10 cellular contexts compared by ENCODE assay signal in the genomic region with DNA sequence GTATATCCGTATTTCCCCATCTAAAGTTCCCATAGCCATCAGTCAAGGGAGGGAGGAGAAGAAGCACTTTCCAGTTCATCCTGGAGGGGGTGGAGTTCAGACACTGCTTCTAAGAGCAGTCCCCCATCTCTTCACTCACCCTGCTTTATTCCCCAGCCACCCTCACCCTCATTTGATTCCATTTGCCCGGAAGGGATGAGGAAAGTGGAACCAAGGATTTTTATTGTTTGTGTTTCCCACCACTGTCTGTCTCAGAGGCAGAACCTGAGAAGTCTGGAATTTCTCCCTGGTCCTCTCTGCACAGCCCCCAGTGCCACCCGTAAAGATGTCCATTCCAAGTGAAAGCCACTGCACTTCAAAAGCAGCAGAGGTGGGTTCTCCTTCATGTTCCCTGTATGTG.
DNase-seq lines count a peak whose midpoint lies in the region; ATAC-seq, FAIRE-seq and TF ChIP-seq lines count a peak whose summit lies in the region.
"Had no signal": no experiment of that assay in that cellular context is flagged by ENCODE, and none has a peak within 500 bp of the region (broad histone marks: within the 10 kb centered on the region; RNA-seq: fewer than 3 reads in every experiment).

No MANE protein-coding gene starts in this region.

- 4% methylated on average over 3 of the region's 3 CpGs for WGBS in A549 (ENCODE audit: missing lambda C conversion rate)

- no peak for TF ChIP-seq POLR2A in A549 (IDR thresholded peaks at IDR 0.05; ENCODE audit: low read length)

- peak overlapping the region; percentile 82 for H3K4me2 ChIP-seq in A549

- peak; percentile 45 to 54 for TF ChIP-seq RAD21 in A549 (conservative IDR thresholded peaks at IDR 0.05 in 1 of 2, IDR thresholded peaks at IDR 0.05 in 1 of 2)

- CTCF ChIA-PET in A549 (lab: Yijun Ruan, JAX) = interaction anchor here (0.6 to 3.8 kb wide), 23 partner anchors 8 to 1222 kb away, joined by 3 to 28 read pairs (median 4); a partner anchor contains a TSS

- H3K9me3 ChIP-seq in A549 (no peaks in the 10 kb centered on the region), HUES6 (ENCODE audit: control insufficient read depth, insufficient read depth, low read depth, low read length) (no peaks in the 10 kb centered on the region), muscle layer of duodenum (ENCODE audit: control insufficient read depth in 1 of 2, low read length in 2 of 2) (no peaks in the 10 kb centered on the region)

- no peak overlapping the region for H3K4me3 ChIP-seq in A549
- no peak overlapping the region for H3K4me3 ChIP-seq in HUES6 (ENCODE audit: low read depth, low read length)
- H3K4me3 ChIP-seq in coronary artery = no peak overlapping the region
- H3K4me3 ChIP-seq in muscle layer of duodenum (ENCODE audit: low read depth in 1 of 2, low read length in 2 of 2) = no peak overlapping the region

- no peak for FAIRE-seq in A549 (lab: Jason Lieb, UNC)

- ATAC-seq in A549 (peak; percentile 52 to 70), GM19463 (IDR thresholded peaks at IDR 0.05; ENCODE audit: unreplicated experiment) (no peak), GM21737 (IDR thresholded peaks at IDR 0.05; ENCODE audit: unreplicated experiment) (no peak), HG03045 (IDR thresholded peaks at IDR 0.05; ENCODE audit: unreplicated experiment) (no peak), HG02938 (IDR thresholded peaks at IDR 0.05; ENCODE audit: unreplicated experiment) (no peak)

- H3K36me3 ChIP-seq in HUES6 (ENCODE audit: control insufficient read depth, insufficient read depth, low read length) (no peaks in the 10 kb centered on the region), muscle layer of duodenum (ENCODE audit: control insufficient read depth in 1 of 2, insufficient read depth in 2 of 2, low read length in 2 of 2) (peaks cover 0 to 6% of the 10 kb centered on the region in 2 donors)

- DNase-seq in A549 (ENCODE audit: low read depth in 1 of 2, low spot score in 1 of 2) = peak; percentile 72 to 86
- no peak for DNase-seq in coronary artery (ENCODE audit: low spot score)
- DNase-seq: naive B cell, NCI-H345 had no signal

- POLR2A ChIA-PET in A549 (lab: Yijun Ruan, JAX) = interaction anchor here (0.7 to 7.6 kb wide), 5 partner anchors 13 to 134 kb away, joined by 3 to 107 read pairs (median 5); a partner anchor contains a TSS

- peaks cover 92% of the 10 kb centered on the region for H3K4me1 ChIP-seq in A549
- H3K4me1 ChIP-seq in HUES6 (ENCODE audit: control insufficient read depth, insufficient read depth, low read length) = peaks cover 41% of the 10 kb centered on the region
- peaks cover 0 to 25% of the 10 kb centered on the region in 2 donors for H3K4me1 ChIP-seq in muscle layer of duodenum (ENCODE audit: control insufficient read depth in 1 of 2, insufficient read depth in 2 of 2, low read length in 2 of 2)

- TF ChIP-seq CTCF in A549 (IDR thresholded peaks at IDR 0.05) (peak; percentile 34; the same call in 2 of the 3 replicates), coronary artery (IDR thresholded peaks at IDR 0.05) (no peak)

- H3K27me3 ChIP-seq in HUES6 (ENCODE audit: control insufficient read depth, insufficient read depth, low read length) (no peaks in the 10 kb centered on the region), muscle layer of duodenum (ENCODE audit: low read depth, low read length) (no peaks in the 10 kb centered on the region)

- H3K27ac ChIP-seq in A549 (peak overlapping the region; percentile 96 to 99), HUES6 (ENCODE audit: low read depth, low read length) (peak overlapping the region; percentile 16; the same call in 1 of the 2 replicates), coronary artery (peak overlapping the region; percentile 76 to 77), muscle layer of duodenum (ENCODE audit: low read length) (peak overlapping the region; percentile 85)

- peak overlapping the region; percentile 33 for H3K9ac ChIP-seq in HUES6 (ENCODE audit: low read length)

- no peak; a peak in 1 of 5 replicates for TF ChIP-seq EP300 in A549 (IDR thresholded peaks at IDR 0.05)

TF ChIP-seq in A549, 52 proteins besides CTCF, POLR2A, EP300 and RAD21:
- TF ChIP-seq CHD4 (IDR thresholded peaks at IDR 0.05; ENCODE audit: borderline replicate concordance) (no peak), HOXB13 (CRISPR knock-in tag; IDR thresholded peaks at IDR 0.05; ENCODE audit: low read depth) (0 out of 2 replicates have a peak, but pooled peaks have one; percentile 20), BHLHE40 (IDR thresholded peaks at IDR 0.05; ENCODE audit: low read depth, low read length) (no peak), ZNF302 (CRISPR knock-in tag; IDR thresholded peaks at IDR 0.05) (no peak), GATA3 (IDR thresholded peaks at IDR 0.05; ENCODE audit: borderline replicate concordance) (no peak), SMC3 (IDR thresholded peaks at IDR 0.05) (peak; percentile 51; the same call in 2 of the 3 replicates), ZSCAN20 (CRISPR knock-in tag; IDR thresholded peaks at IDR 0.05) (no peak), HDAC2 (IDR thresholded peaks at IDR 0.05) (no peak), NFE2L2 (conservative IDR thresholded peaks at IDR 0.05; ENCODE audit: low read length) (no peak), CHD2 (IDR thresholded peaks at IDR 0.05; ENCODE audit: low read length, partially characterized antibody) (no peak), FOXS1 (CRISPR knock-in tag; IDR thresholded peaks at IDR 0.05) (no peak), HOXB5 (CRISPR knock-in tag; IDR thresholded peaks at IDR 0.05) (peak; percentile 14; the same call in 1 of the 2 replicates), RNF2 (IDR thresholded peaks at IDR 0.05; ENCODE audit: borderline replicate concordance, low read depth) (no peak)
- TF ChIP-seq, protein P1, sequence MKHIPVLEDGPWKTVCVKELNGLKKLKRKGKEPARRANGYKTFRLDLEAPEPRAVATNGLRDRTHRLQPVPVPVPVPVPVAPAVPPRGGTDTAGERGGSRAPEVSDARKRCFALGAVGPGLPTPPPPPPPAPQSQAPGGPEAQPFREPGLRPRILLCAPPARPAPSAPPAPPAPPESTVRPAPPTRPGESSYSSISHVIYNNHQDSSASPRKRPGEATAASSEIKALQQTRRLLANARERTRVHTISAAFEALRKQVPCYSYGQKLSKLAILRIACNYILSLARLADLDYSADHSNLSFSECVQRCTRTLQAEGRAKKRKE (CRISPR knock-in tag; IDR thresholded peaks at IDR 0.05; ENCODE audit: low read depth) = peak; percentile 64; the same call in 1 of the 2 replicates
- TF ChIP-seq, protein P2, sequence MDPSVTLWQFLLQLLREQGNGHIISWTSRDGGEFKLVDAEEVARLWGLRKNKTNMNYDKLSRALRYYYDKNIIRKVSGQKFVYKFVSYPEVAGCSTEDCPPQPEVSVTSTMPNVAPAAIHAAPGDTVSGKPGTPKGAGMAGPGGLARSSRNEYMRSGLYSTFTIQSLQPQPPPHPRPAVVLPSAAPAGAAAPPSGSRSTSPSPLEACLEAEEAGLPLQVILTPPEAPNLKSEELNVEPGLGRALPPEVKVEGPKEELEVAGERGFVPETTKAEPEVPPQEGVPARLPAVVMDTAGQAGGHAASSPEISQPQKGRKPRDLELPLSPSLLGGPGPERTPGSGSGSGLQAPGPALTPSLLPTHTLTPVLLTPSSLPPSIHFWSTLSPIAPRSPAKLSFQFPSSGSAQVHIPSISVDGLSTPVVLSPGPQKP (IDR thresholded peaks at IDR 0.05; ENCODE audit: low read depth, low read length) = no peak
- TF ChIP-seq, protein P3, sequence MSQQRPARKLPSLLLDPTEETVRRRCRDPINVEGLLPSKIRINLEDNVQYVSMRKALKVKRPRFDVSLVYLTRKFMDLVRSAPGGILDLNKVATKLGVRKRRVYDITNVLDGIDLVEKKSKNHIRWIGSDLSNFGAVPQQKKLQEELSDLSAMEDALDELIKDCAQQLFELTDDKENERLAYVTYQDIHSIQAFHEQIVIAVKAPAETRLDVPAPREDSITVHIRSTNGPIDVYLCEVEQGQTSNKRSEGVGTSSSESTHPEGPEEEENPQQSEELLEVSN (IDR thresholded peaks at IDR 0.05; ENCODE audit: borderline replicate concordance, low read depth) = no peak

Comparison
In these comparisons a context has a peak if more than half of its experiments do, and no peak if none do; other contexts are left out.
1. ATAC-seq: peak in A549 (2 of 2); none in GM19463 (single experiment), GM21737 (single experiment), HG03045 (single experiment) and HG02938 (single experiment).
2. H3K27ac ChIP-seq: peak in every context shown above with its lines; median percentile 98 in A549; 85 in muscle layer of duodenum; 76 in coronary artery; 16 in HUES6.